8 cellular contexts compared by ENCODE assay signal in the genomic region with DNA sequence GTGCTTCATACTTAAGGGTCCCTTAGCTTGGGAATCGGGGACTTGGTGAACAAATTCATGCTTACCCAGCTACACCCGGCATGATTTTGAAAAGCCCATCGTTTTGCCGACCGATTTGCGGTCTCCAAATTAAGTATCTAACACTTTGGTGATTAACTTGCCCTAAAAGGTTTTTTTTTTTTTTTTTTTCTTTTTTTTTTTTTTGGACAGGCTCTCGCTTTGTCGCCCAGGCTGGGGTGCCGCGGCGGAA. TPM values are rescaled to one million over a fixed set of nuclear protein-coding genes. Genes with fewer than 3 reads are reported as not detected.
A peak's percentile ranks its signal among the peaks of the same experiment; 100 is the strongest.
DNase-seq lines count a peak whose midpoint lies in the region; ATAC-seq and TF ChIP-seq lines count a peak whose summit lies in the region.

No MANE protein-coding gene starts in this region.

- peak overlapping the region; percentile 93 for H2AFZ ChIP-seq in mammary epithelial cell (ENCODE audit: low read depth, low read length)

- no peaks in the 10 kb centered on the region for H3K27me3 ChIP-seq in mammary epithelial cell (ENCODE audit: insufficient read depth, low read length)
- H3K27me3 ChIP-seq in mucosa of rectum (ENCODE audit: control insufficient read depth in 2 of 2, insufficient read depth in 2 of 2, low read length in 2 of 2) = no peaks in the 10 kb centered on the region

- peak overlapping the region; percentile 80 for H3K9ac ChIP-seq in mammary epithelial cell (ENCODE audit: insufficient read depth, low read length)
- peak overlapping the region; percentile 95 to 97 for H3K9ac ChIP-seq in mucosa of rectum (ENCODE audit: low read depth in 1 of 2, low read length in 2 of 2)

- H3K9me3 ChIP-seq in mammary epithelial cell (replicated peaks; ENCODE audit: insufficient read depth, low read length) (no peaks in the 10 kb centered on the region), mucosa of rectum (ENCODE audit: control insufficient read depth in 2 of 2, low read length in 2 of 2) (no peaks in the 10 kb centered on the region)

- H3K27ac ChIP-seq in mammary epithelial cell (ENCODE audit: insufficient read depth, low read depth, low read length) (peak overlapping the region; percentile 74), mucosa of rectum (ENCODE audit: low read depth in 2 of 2, low read length in 2 of 2) (peak overlapping the region; percentile 98)

- peaks cover 59% of the 10 kb centered on the region for H3K4me1 Mint-ChIP-seq in stimulated activated naive CD8-positive, alpha-beta T cell treated with anti-CD3 and anti-CD28 coated beads, Interleukin-15, Interleukin-2, amounts not matched to agents 100 ng/mL and 50 ng/mL, for 24 hours (ENCODE audit: low read depth)

- peaks cover 18% of the 10 kb centered on the region for H3K36me3 ChIP-seq in mammary epithelial cell (ENCODE audit: insufficient read depth, low read length)
- H3K36me3 ChIP-seq in mucosa of rectum (ENCODE audit: control insufficient read depth in 2 of 2, insufficient read depth in 2 of 2, low read length in 2 of 2) = peaks cover 27 to 28% of the 10 kb centered on the region in 2 donors

- peaks cover 37% of the 10 kb centered on the region for H3K36me3 Mint-ChIP-seq in stimulated activated naive CD8-positive, alpha-beta T cell treated with anti-CD3 and anti-CD28 coated beads, Interleukin-15, Interleukin-2, amounts not matched to agents 100 ng/mL and 50 ng/mL, for 24 hours (ENCODE audit: low read depth)

- peak overlapping the region; percentile 98 for H3K27ac Mint-ChIP-seq in stimulated activated naive CD8-positive, alpha-beta T cell treated with anti-CD3 and anti-CD28 coated beads, Interleukin-15, Interleukin-2, amounts not matched to agents 100 ng/mL and 50 ng/mL, for 24 hours

- H3K4me3 ChIP-seq in mammary epithelial cell (replicated peaks in 1 of 3; ENCODE audit: insufficient read depth in 1 of 3, low read depth in 2 of 3, low read length in 3 of 3) (peak overlapping the region; percentile 52 to 78 (median 65)), mucosa of rectum (ENCODE audit: low read length in 2 of 2) (peak overlapping the region; percentile 79 to 85)

- H3K79me2 ChIP-seq in mammary epithelial cell (ENCODE audit: insufficient read depth, low read length) = peaks cover 42% of the 10 kb centered on the region

- no peak for DNase-seq in stimulated activated naive CD8-positive, alpha-beta T cell treated with anti-CD3 and anti-CD28 coated beads, Interleukin-15, Interleukin-2, amounts not matched to agents 100 U/mL and 50 U/mL, for 24 hours
- DNase-seq in mammary epithelial cell (no peak), NCI-H2196 (lab: John Stamatoyannopoulos, UW; ENCODE audit: unreplicated experiment) (no peak), EL (no peak), omental fat pad (ENCODE audit: low spot score) (no peak)

- 0% methylated on average over 4 of the region's 11 CpGs for WGBS in mammary epithelial cell (ENCODE audit: low coverage, missing lambda C conversion rate)

- CTCF ChIA-PET in mammary epithelial cell (lab: Charles Lee; ENCODE audit: low non-redundant PET) = no interaction called here

- no peaks in the 10 kb centered on the region for H3K9me3 Mint-ChIP-seq in stimulated activated naive CD8-positive, alpha-beta T cell treated with anti-CD3 and anti-CD28 coated beads, Interleukin-15, Interleukin-2, amounts not matched to agents 100 ng/mL and 50 ng/mL, for 24 hours

- H3K4me1 ChIP-seq in mammary epithelial cell (ENCODE audit: insufficient read depth, low read length) = peaks cover 37% of the 10 kb centered on the region
- peaks cover 19 to 25% of the 10 kb centered on the region in 2 donors for H3K4me1 ChIP-seq in mucosa of rectum (ENCODE audit: control insufficient read depth in 2 of 2, insufficient read depth in 2 of 2, low read length in 2 of 2)

- BruUV-seq in mammary epithelial cell (replicated peaks; lab: Mats Ljungman, UMichigan) = TSS peak; percentile 51

- peak overlapping the region; percentile 92 for H3K4me3 Mint-ChIP-seq in stimulated activated naive CD8-positive, alpha-beta T cell treated with anti-CD3 and anti-CD28 coated beads, Interleukin-15, Interleukin-2, amounts not matched to agents 100 ng/mL and 50 ng/mL, for 24 hours

- in situ Hi-C loops in mammary epithelial cell (cut with MboI; ENCODE audit: low sequenced_read_pairs in 2 of 2) = loop anchor here in 1 of 2 donors (25.0 kb wide), 1 partner anchor 225 kb away; the partner anchor contains the start of genes MOK and ZNF839

- no peak for ATAC-seq in stimulated activated naive CD8-positive, alpha-beta T cell treated with anti-CD3 and anti-CD28 coated beads, Interleukin-15, Interleukin-2, amounts not matched to agents 100 U/mL and 50 U/mL, for 24 hours
- ATAC-seq in GM18498 (IDR thresholded peaks at IDR 0.05; ENCODE audit: unreplicated experiment) (no peak), omental fat pad (ENCODE audit: low FRiP score) (no peak)

- H3K4me2 ChIP-seq in mammary epithelial cell (ENCODE audit: insufficient read depth, low read depth, low read length) = peak overlapping the region; percentile 98

- peaks cover 7% of the 10 kb centered on the region for H4K20me1 ChIP-seq in mammary epithelial cell (ENCODE audit: insufficient read depth, low read length)

- dilution Hi-C loops in mammary epithelial cell (cut with HindIII; ENCODE audit: low sequenced_read_pairs) = no loop called here

- intact Hi-C loops in mammary epithelial cell (cut with micrococcal nuclease) = loop anchor here (1.0 kb wide), 1 partner anchor 24 kb away; no protein-coding TSS in a partner anchor

- TF ChIP-seq CTCF in mammary epithelial cell (conservative IDR thresholded peaks at IDR 0.05 in 1 of 2, IDR thresholded peaks at IDR 0.05 in 1 of 2; ENCODE audit: extremely low read depth in 1 of 2, insufficient read depth in 1 of 2, low read depth in 1 of 2, low read length in 2 of 2) (no peak), omental fat pad (IDR thresholded peaks at IDR 0.05) (no peak)

- no peaks in the 10 kb centered on the region for H3K27me3 Mint-ChIP-seq in stimulated activated naive CD8-positive, alpha-beta T cell treated with anti-CD3 and anti-CD28 coated beads, Interleukin-15, Interleukin-2, amounts not matched to agents 100 ng/mL and 50 ng/mL, for 24 hours

RNA-seq across cellular contexts. Expression of gene HSP90AA1, which starts 0.8 kb away (rescaled TPM):
- total RNA-seq in mammary epithelial cell = 100 to 1,000 TPM; 310 to 486 TPM
- 739 TPM for polyA plus RNA-seq in mammary epithelial cell
- polyA minus RNA-seq in mammary epithelial cell = 315 TPM
- 1,000 to 10,000 TPM in 1 of 4 donors, 100 to 1,000 TPM in 3; 453 to 1,533 (median 691) TPM for total RNA-seq in omental fat pad

RNA-seq across cellular contexts. Expression of gene WDR20, which starts 52.0 kb away (rescaled TPM):
- 10 to 100 TPM; 25.3 to 27.3 TPM for total RNA-seq in mammary epithelial cell
- 18.0 TPM for polyA plus RNA-seq in mammary epithelial cell
- polyA minus RNA-seq in mammary epithelial cell = 1.9 TPM
- 10 to 100 TPM; 20.2 to 26.4 (median 22.0) TPM for total RNA-seq in omental fat pad
